In the genomic region with DNA sequence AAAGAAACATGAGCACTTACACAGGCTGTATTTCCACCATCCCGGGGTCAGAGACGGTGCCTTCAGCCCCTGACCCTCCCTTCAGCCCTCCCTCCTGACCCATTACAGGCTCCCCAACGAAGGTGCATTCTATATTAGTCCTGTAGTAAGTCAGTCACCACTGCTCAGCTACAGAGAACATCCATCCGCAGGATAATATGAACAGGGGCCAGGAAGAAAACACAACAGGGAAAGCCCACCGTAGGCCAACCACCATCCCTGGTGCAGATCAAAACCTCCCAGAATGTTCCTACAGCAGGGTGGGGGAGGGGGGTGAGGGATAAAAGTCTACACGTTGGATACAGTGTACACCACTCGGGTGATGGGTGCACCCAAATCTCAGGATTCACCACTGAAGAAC, we compare ENCODE assay signal across 14 cellular contexts. TPM values are rescaled to one million over a fixed set of nuclear protein-coding genes. Genes with fewer than 3 reads are reported as not detected.
A peak's percentile ranks its signal among the peaks of the same experiment; 100 is the strongest.
DNase-seq lines count a peak whose midpoint lies in the region; ATAC-seq, FAIRE-seq and TF ChIP-seq lines count a peak whose summit lies in the region.
"Had no signal": no experiment of that assay in that cellular context is flagged by ENCODE, and none has a peak within 500 bp of the region (broad histone marks: within the 10 kb centered on the region; RNA-seq: fewer than 3 reads in every experiment).

No MANE protein-coding gene starts in this region.

- dilution Hi-C loops in mammary epithelial cell (cut with HindIII; ENCODE audit: low sequenced_read_pairs), result no loop called here

- H3K4me3 ChIP-seq in PC-9, result no peak overlapping the region
- H3K4me3 ChIP-seq in mammary epithelial cell (replicated peaks in 1 of 3; ENCODE audit: insufficient read depth in 1 of 3, low read depth in 2 of 3, low read length in 3 of 3), result no peak overlapping the region
- no peak overlapping the region for H3K4me3 ChIP-seq in muscle layer of colon (ENCODE audit: low read depth in 1 of 2, low read length in 2 of 2)
- H3K4me3 ChIP-seq in subcutaneous abdominal adipose tissue (ENCODE audit: low read depth in 1 of 5, low read length in 5 of 5), result peak overlapping the region in 1 of 5 donors; percentile 16

- intact Hi-C loops in PC-9 (cut with micrococcal nuclease; ENCODE audit: unreplicated experiment) (no loop called here), mammary epithelial cell (cut with micrococcal nuclease) (no loop called here)

- H3K79me2 ChIP-seq in PC-9 (ENCODE audit: low read depth) (peaks cover 63% of the 10 kb centered on the region), mammary epithelial cell (ENCODE audit: insufficient read depth, low read length) (peaks cover 77% of the 10 kb centered on the region)

- H2AFZ ChIP-seq in PC-9 (no peak overlapping the region), mammary epithelial cell (ENCODE audit: low read depth, low read length) (no peak overlapping the region)

- CTCF ChIA-PET in PC-9 (lab: Charles Lee) (no interaction called here), mammary epithelial cell (lab: Charles Lee; ENCODE audit: low non-redundant PET) (no interaction called here)

- H3K9me2 ChIP-seq in PC-9 (ENCODE audit: insufficient read depth), result no peaks in the 10 kb centered on the region

- no peak overlapping the region for H3K9ac ChIP-seq in mammary epithelial cell (ENCODE audit: insufficient read depth, low read length)
- no peak overlapping the region for H3K9ac ChIP-seq in muscle layer of colon (ENCODE audit: low read length)
- H3K9ac ChIP-seq in subcutaneous abdominal adipose tissue (ENCODE audit: low read length in 5 of 5), result peak overlapping the region; percentile 5 to 77 (median 58)

- POLR2A ChIA-PET in PC-9 (lab: Charles Lee; ENCODE audit: unreplicated experiment), result interaction anchor here (0.6 kb wide), 1 partner anchor 1829 kb away, joined by 5 read pairs; a partner anchor contains a TSS

- H3K27ac ChIP-seq in PC-9 (peak overlapping the region; percentile 97), mammary epithelial cell (ENCODE audit: insufficient read depth, low read depth, low read length) (peak overlapping the region; percentile 82), muscle layer of colon (ENCODE audit: low read depth, low read length) (peak overlapping the region; percentile 66), subcutaneous abdominal adipose tissue (ENCODE audit: low read depth, low read length) (peak overlapping the region; percentile 98)

- in situ Hi-C loops in mammary epithelial cell (cut with MboI; ENCODE audit: low sequenced_read_pairs in 2 of 2), result no loop called here

- H3K4me1 ChIP-seq in PC-9 (replicated peaks; ENCODE audit: insufficient read depth) (peaks cover 49% of the 10 kb centered on the region), mammary epithelial cell (ENCODE audit: insufficient read depth, low read length) (peaks cover 30% of the 10 kb centered on the region), muscle layer of colon (ENCODE audit: insufficient read depth, low read length) (peaks cover 52% of the 10 kb centered on the region), subcutaneous abdominal adipose tissue (ENCODE audit: control insufficient read depth in 5 of 5, insufficient read depth in 5 of 5, low read length in 5 of 5) (peaks cover 29 to 63% (median 59%) of the 10 kb centered on the region in 5 donors)

- H3K27me3 ChIP-seq in PC-9 (ENCODE audit: insufficient read depth, low read depth) (peaks cover 12% of the 10 kb centered on the region; the same call in 1 of the 2 replicates), mammary epithelial cell (ENCODE audit: insufficient read depth, low read length) (no peaks in the 10 kb centered on the region), muscle layer of colon (ENCODE audit: control insufficient read depth in 1 of 2, insufficient read depth in 2 of 2, low read length in 2 of 2) (no peaks in the 10 kb centered on the region), subcutaneous abdominal adipose tissue (ENCODE audit: control insufficient read depth in 5 of 5, insufficient read depth in 4 of 5, low read length in 5 of 5) (no peaks in the 10 kb centered on the region)

- H3K4me2 ChIP-seq in PC-9 (peak overlapping the region; percentile 69), mammary epithelial cell (ENCODE audit: insufficient read depth, low read depth, low read length) (no peak overlapping the region)

- peak in 1 of 2 experiments; percentile 22 for DNase-seq in PC-9
- DNase-seq in mammary epithelial cell, result no peak
- no peak for DNase-seq in GM19239 (ENCODE audit: insufficient read length, low spot score)
- no peak for DNase-seq in D721Med (ENCODE audit: insufficient read length, low spot score)
- DNase-seq: activated naive CD4-positive, alpha-beta T cell treated with anti-CD3 and anti-CD28 coated beads, Interleukin-2, amount 50 U/mL, for 16 hours; CD4-positive, alpha-beta T cell; erythroblast; Karpas-422; stimulated activated naive CD4-positive, alpha-beta T cell treated with Interleukin-2 at 50 U/mL for 16 hours had no signal

- peaks cover 37% of the 10 kb centered on the region for H3F3A ChIP-seq in PC-9 (ENCODE audit: insufficient read depth, low read depth)

- no TSS peak for BruUV-seq in PC-9 (replicated peaks; lab: Mats Ljungman, UMichigan)
- no TSS peak for BruUV-seq in mammary epithelial cell (replicated peaks; lab: Mats Ljungman, UMichigan)

- H3K36me3 ChIP-seq in PC-9 (ENCODE audit: low read depth) (no peaks in the 10 kb centered on the region), mammary epithelial cell (ENCODE audit: insufficient read depth, low read length) (no peaks in the 10 kb centered on the region), muscle layer of colon (ENCODE audit: insufficient read depth, low read length) (no peaks in the 10 kb centered on the region), subcutaneous abdominal adipose tissue (ENCODE audit: control insufficient read depth in 5 of 5, insufficient read depth in 5 of 5, low read length in 5 of 5) (no peaks in the 10 kb centered on the region)

- ATAC-seq in GM21381 (IDR thresholded peaks at IDR 0.05; ENCODE audit: unreplicated experiment), result no peak
- no peak for ATAC-seq in GM19324 (IDR thresholded peaks at IDR 0.05; ENCODE audit: low FRiP score, unreplicated experiment)

- H4K20me1 ChIP-seq in PC-9 (ENCODE audit: insufficient read depth) (no peaks in the 10 kb centered on the region), mammary epithelial cell (ENCODE audit: insufficient read depth, low read length) (no peaks in the 10 kb centered on the region)

- WGBS in mammary epithelial cell (ENCODE audit: low coverage, missing lambda C conversion rate), result 97% methylated on average over 5 of the region's 7 CpGs

- H3K9me3 ChIP-seq in PC-9 (ENCODE audit: insufficient read depth, low read depth), result no peaks in the 10 kb centered on the region
- no peaks in the 10 kb centered on the region for H3K9me3 ChIP-seq in mammary epithelial cell (replicated peaks; ENCODE audit: insufficient read depth, low read length)
- H3K9me3 ChIP-seq in muscle layer of colon (ENCODE audit: low read length), result no peaks in the 10 kb centered on the region
- no peaks in the 10 kb centered on the region for H3K9me3 ChIP-seq in subcutaneous abdominal adipose tissue (ENCODE audit: control insufficient read depth in 5 of 5, low read length in 5 of 5)

- FAIRE-seq in GM19239 (lab: Jason Lieb, UNC) (no peak), D721Med (lab: Jason Lieb, UNC) (no peak)
- FAIRE-seq: GM12891 had no signal

- TF ChIP-seq CTCF in PC-9 (conservative IDR thresholded peaks at IDR 0.05) (no peak), mammary epithelial cell (conservative IDR thresholded peaks at IDR 0.05 in 1 of 2, IDR thresholded peaks at IDR 0.05 in 1 of 2; ENCODE audit: extremely low read depth in 1 of 2, insufficient read depth in 1 of 2, low read depth in 1 of 2, low read length in 2 of 2) (no peak), D721Med (IDR thresholded peaks at IDR 0.05; ENCODE audit: insufficient read depth, missing control alignments) (no peak)

RNA-seq across cellular contexts. Expression of a gene that starts 15.1 kb away (rescaled TPM):
- total RNA-seq in PC-9 (2021) (91.1 and 92.2 TPM in 2 replicates), mammary epithelial cell (100 to 1,000 TPM in 1 of 2 donors, 10 to 100 TPM in 1; 99.8 to 103 TPM)
- polyA plus RNA-seq in mammary epithelial cell, result 99.0 TPM
- 120 TPM for polyA minus RNA-seq in mammary epithelial cell

Comparison
In these comparisons a context has a peak if more than half of its experiments do, and no peak if none do; other contexts are left out.
1. H3K9ac ChIP-seq: peak in subcutaneous abdominal adipose tissue (5 of 5); none in mammary epithelial cell (single experiment) and muscle layer of colon (single experiment).
2. Peak in every context shown above with its lines, with median percentiles within 50 percentile points of each other: H3K27ac ChIP-seq.